Comparison of ENCODE assay signal across 21 cellular contexts in the genomic region with DNA sequence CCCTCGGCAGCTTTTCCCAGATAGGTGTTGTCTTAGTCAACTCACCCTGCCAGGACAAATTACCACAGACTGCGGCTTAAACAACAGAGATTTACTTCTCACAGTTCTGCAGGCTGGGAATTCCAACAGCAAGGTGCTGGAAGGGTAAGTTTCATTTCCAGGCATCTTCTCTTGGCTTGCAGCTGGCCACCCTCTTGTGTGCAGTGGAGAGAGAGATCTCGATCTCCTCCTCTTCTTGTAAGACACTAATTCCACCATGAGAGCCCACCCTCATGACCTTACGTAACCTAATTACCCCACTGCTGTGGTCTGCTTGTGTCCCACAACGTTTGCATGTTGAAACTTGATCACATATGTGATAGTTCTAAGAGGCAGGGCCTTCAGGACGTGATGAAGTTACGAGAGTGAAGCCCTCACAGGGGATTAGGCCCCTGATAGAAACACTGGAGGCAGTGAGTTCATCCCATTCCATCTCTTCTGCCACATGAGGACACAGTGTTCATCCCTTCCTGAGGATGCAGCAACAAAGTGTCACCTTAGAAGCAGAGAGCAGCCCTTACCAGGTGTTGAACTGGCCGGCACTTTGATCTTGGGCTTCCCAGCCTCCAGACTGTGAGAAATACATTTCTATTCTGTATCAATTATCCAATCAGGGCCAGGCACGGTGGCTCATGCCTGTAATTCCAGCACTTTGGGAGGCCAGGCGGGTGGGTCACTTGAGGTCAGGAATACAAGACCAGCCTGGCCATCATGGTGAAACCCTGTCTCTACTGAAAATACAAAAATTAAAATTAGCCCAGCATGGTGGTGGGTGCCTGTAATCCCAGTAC.
DNase-seq lines count a peak whose midpoint lies in the region; ATAC-seq, FAIRE-seq and TF ChIP-seq lines count a peak whose summit lies in the region.
"Had no signal": no experiment of that assay in that cellular context is flagged by ENCODE, and none has a peak within 500 bp of the region (broad histone marks: within the 10 kb centered on the region; RNA-seq: fewer than 3 reads in every experiment).

No MANE protein-coding gene starts in this region.

- H3K9me3 ChIP-seq in GM12878 (replicated peaks; ENCODE audit: control insufficient read depth, insufficient read depth, low read length) (peaks cover 2% of the 10 kb centered on the region; the same call in 2 of the 3 replicates), aorta (ENCODE audit: control insufficient read depth, low read length) (peaks cover 1% of the 10 kb centered on the region)
- H3K9me3 ChIP-seq: SJSA1 had no signal

- RAD21 ChIA-PET in GM12878 (lab: Charles Lee; ENCODE audit: unreplicated experiment): interaction anchor here (1.3 kb wide), 1 partner anchor 85 kb away, joined by 4 read pairs; no protein-coding TSS in a partner anchor

- H4K20me1 ChIP-seq in GM12878 (ENCODE audit: control insufficient read depth, insufficient read depth): no peaks in the 10 kb centered on the region

- peak; percentile 5 to 8 for DNase-seq in activated T-cell treated with anti-CD3 and anti-CD28 coated beads, Interleukin-2, amount 50 U/mL, for 48 hours
- DNase-seq in activated T-cell treated with anti-CD3 and anti-CD28 coated beads, Interleukin-2, amount 50 U/mL, for 4 hours: no peak
- no peak for DNase-seq in GM12891 (ENCODE audit: insufficient read length, low spot score)
- DNase-seq in GM12878 (ENCODE audit: low read depth, low spot score): no peak
- peak; percentile 7 for DNase-seq in ureter (ENCODE audit: low spot score)
- DNase-seq in aorta: no peak
- DNase-seq in NCI-H1092 (lab: John Stamatoyannopoulos, UW): no peak
- DNase-seq: Calu3, DMS79 treated with DMSO at 0.1 percent for 48 hours, HCEC 1CT, Kasumi-1, MV-4-11, NCI-H2029, NCI-H446, NCI-H526 treated with DMSO at 0.1 percent for 48 hours, Right ventricle myocardium superior, RPMI8226 had no signal

- no peaks in the 10 kb centered on the region for H3K27me3 ChIP-seq in GM12878 (replicated peaks in 1 of 2; ENCODE audit: control insufficient read depth in 2 of 2, insufficient read depth in 2 of 2, low read length in 1 of 2)
- H3K27me3 ChIP-seq in aorta (ENCODE audit: control insufficient read depth in 1 of 2, insufficient read depth in 2 of 2, low read length in 1 of 2): no peaks in the 10 kb centered on the region
- H3K27me3 ChIP-seq: SJSA1 had no signal

- no peak for TF ChIP-seq CTCF in GM12878 (IDR thresholded peaks at IDR 0.05 in 2 of 3, conservative IDR thresholded peaks at IDR 0.05 in 1 of 3; ENCODE audit: control insufficient read depth in 2 of 3, extremely low read depth in 1 of 3, insufficient read depth in 1 of 3, low read depth in 3 of 3, low read length in 3 of 3)

- TF ChIP-seq EP300 in GM12878 (IDR thresholded peaks at IDR 0.05; ENCODE audit: borderline replicate concordance in 1 of 2, control insufficient read depth in 1 of 2, low read depth in 2 of 2, low read length in 2 of 2): no peak

- TF ChIP-seq POLR2A in GM12891 (IDR thresholded peaks at IDR 0.05; ENCODE audit: low read depth, low read length): no peak
- no peak for TF ChIP-seq POLR2A in GM12878 (IDR thresholded peaks at IDR 0.05; ENCODE audit: low read depth, low read length)

- no peak overlapping the region for H3K4me2 ChIP-seq in GM12878 (ENCODE audit: control insufficient read depth, insufficient read depth)

- BruUV-seq in GM12878 (replicated peaks; lab: Mats Ljungman, UMichigan): no TSS peak

- H3K36me3 ChIP-seq in GM12878 (ENCODE audit: control insufficient read depth in 2 of 2, insufficient read depth in 2 of 2, low read length in 1 of 2): no peaks in the 10 kb centered on the region
- H3K36me3 ChIP-seq in aorta (ENCODE audit: control insufficient read depth in 1 of 2, insufficient read depth in 2 of 2, low read length in 1 of 2): no peaks in the 10 kb centered on the region
- H3K36me3 ChIP-seq: SJSA1 had no signal

- H3K36me3 Mint-ChIP-seq in activated T-cell treated with anti-CD3 and anti-CD28 coated beads, Interleukin-2, amount 50 U/mL, for 4 hours (ENCODE audit: insufficient read depth): peaks cover 1% of the 10 kb centered on the region

- peaks cover 12% of the 10 kb centered on the region for H3K9me3 Mint-ChIP-seq in activated T-cell treated with anti-CD3 and anti-CD28 coated beads, Interleukin-2, amount 50 U/mL, for 4 hours

- SMC1A ChIA-PET in GM12878 (lab: Charles Lee; ENCODE audit: uncharacterized antibody, unreplicated experiment): interaction anchor here (0.6 to 2.4 kb wide), 3 partner anchors 16 to 47 kb away, joined by 3 to 7 read pairs (median 3); no protein-coding TSS in a partner anchor

- H2AFZ ChIP-seq in GM12878 (ENCODE audit: control insufficient read depth, low read depth, low read length): no peak overlapping the region

- no peak overlapping the region for H3K4me3 ChIP-seq in GM12878
- no peak overlapping the region for H3K4me3 ChIP-seq in aorta (ENCODE audit: low read length in 2 of 2)
- H3K4me3 ChIP-seq: K562, SJSA1 had no signal

- ATAC-seq in activated T-cell treated with anti-CD3 and anti-CD28 coated beads, Interleukin-2, amount 50 U/mL, for 4 hours: no peak
- ATAC-seq in GM12878 (no peak), aorta (ENCODE audit: low FRiP score) (no peak)
- ATAC-seq: K562 had no signal

- no peaks in the 10 kb centered on the region for H3K4me1 Mint-ChIP-seq in activated T-cell treated with anti-CD3 and anti-CD28 coated beads, Interleukin-2, amount 50 U/mL, for 4 hours (ENCODE audit: low read depth)

- H3K79me2 ChIP-seq in GM12878 (ENCODE audit: control insufficient read depth, insufficient read depth, low read length): no peaks in the 10 kb centered on the region

- CTCF ChIA-PET in GM12878 (lab: Yijun Ruan, JAX): no interaction called here

- TF ChIP-seq RAD21 in GM12878 (IDR thresholded peaks at IDR 0.05; ENCODE audit: insufficient read depth, low read depth, low read length): no peak

- intact Hi-C loops in GM12878 (cut with micrococcal nuclease; ENCODE audit: unreplicated experiment): no loop called here
- intact Hi-C loops in aorta (cut with DNase I): no loop called here

- H3K9ac ChIP-seq in GM12878 (ENCODE audit: control insufficient read depth, insufficient read depth, low read length): no peak overlapping the region

- no peak overlapping the region for H3K4me3 Mint-ChIP-seq in activated T-cell treated with anti-CD3 and anti-CD28 coated beads, Interleukin-2, amount 50 U/mL, for 4 hours

- POLR2A ChIA-PET in GM12878 (lab: Charles Lee): no interaction called here

- WGBS in GM12878 (ENCODE audit: insufficient coverage, insufficient replicate concordance, low lambda C conversion rate, missing lambda C conversion rate): 51% methylated on average over 10 of the region's 10 CpGs
- WGBS in aorta, 2 donors: 87 to 90% methylated on average over 10 of the region's 10 CpGs

- no peaks in the 10 kb centered on the region for H3K27me3 Mint-ChIP-seq in activated T-cell treated with anti-CD3 and anti-CD28 coated beads, Interleukin-2, amount 50 U/mL, for 4 hours (ENCODE audit: low read depth)

- no peak overlapping the region for H3K27ac ChIP-seq in GM12878 (ENCODE audit: control insufficient read depth, insufficient read depth)
- no peak overlapping the region for H3K27ac ChIP-seq in aorta (ENCODE audit: low read depth in 1 of 2, low read length in 2 of 2)
- H3K27ac ChIP-seq: SJSA1 had no signal

- FAIRE-seq in GM12891 (lab: Jason Lieb, UNC): no peak
- no peak for FAIRE-seq in GM12878 (lab: Jason Lieb, UNC)
- FAIRE-seq: H1, HTR-8/SVneo, K562 had no signal

- no peaks in the 10 kb centered on the region for H3K4me1 ChIP-seq in GM12878 (ENCODE audit: control insufficient read depth, insufficient read depth, low read length)
- H3K4me1 ChIP-seq in aorta (ENCODE audit: control insufficient read depth in 1 of 2, insufficient read depth in 2 of 2, low read length in 2 of 2): no peaks in the 10 kb centered on the region
- H3K4me1 ChIP-seq: SJSA1 had no signal

- in situ Hi-C loops in GM12878 (cut with MboI): no loop called here

TF ChIP-seq in GM12891, 5 proteins besides CTCF, POLR2A, EP300 and RAD21:
- TF ChIP-seq PAX5 (IDR thresholded peaks at IDR 0.05; ENCODE audit: insufficient read depth, low read length, severe bottlenecking): no peak
- 0 out of 2 replicates have a peak, but pooled peaks have one; percentile 15 for TF ChIP-seq POU2F2 (IDR thresholded peaks at IDR 0.05; ENCODE audit: low read depth, low read length)

TF ChIP-seq in GM12878, 131 proteins besides CTCF, POLR2A, EP300 and RAD21:
- TF ChIP-seq ZNF24 (IDR thresholded peaks at IDR 0.05) (no peak), POLR2AphosphoS5 (IDR thresholded peaks at IDR 0.05; ENCODE audit: low read length) (no peak), TCF3 (IDR thresholded peaks at IDR 0.05; ENCODE audit: borderline replicate concordance, insufficient read depth, low read depth, low read length) (no peak), RUNX3 (IDR thresholded peaks at IDR 0.05; ENCODE audit: low read length) (peak; percentile 18; the same call in 1 of the 2 replicates), ZZZ3 (IDR thresholded peaks at IDR 0.05; ENCODE audit: control insufficient read depth, insufficient read length, low read depth) (no peak), SMAD1 (IDR thresholded peaks at IDR 0.05; ENCODE audit: low read depth, partially characterized antibody) (no peak)
- TF ChIP-seq, protein P1, sequence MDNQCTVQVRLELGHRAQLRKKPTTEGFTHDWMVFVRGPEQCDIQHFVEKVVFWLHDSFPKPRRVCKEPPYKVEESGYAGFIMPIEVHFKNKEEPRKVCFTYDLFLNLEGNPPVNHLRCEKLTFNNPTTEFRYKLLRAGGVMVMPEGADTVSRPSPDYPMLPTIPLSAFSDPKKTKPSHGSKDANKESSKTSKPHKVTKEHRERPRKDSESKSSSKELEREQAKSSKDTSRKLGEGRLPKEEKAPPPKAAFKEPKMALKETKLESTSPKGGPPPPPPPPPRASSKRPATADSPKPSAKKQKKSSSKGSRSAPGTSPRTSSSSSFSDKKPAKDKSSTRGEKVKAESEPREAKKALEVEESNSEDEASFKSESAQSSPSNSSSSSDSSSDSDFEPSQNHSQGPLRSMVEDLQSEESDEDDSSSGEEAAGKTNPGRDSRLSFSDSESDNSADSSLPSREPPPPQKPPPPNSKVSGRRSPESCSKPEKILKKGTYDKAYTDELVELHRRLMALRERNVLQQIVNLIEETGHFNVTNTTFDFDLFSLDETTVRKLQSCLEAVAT (IDR thresholded peaks at IDR 0.05): no peak
TF ChIP-seq in GM12878: peak in this region for 1.

Comparison
In these comparisons a context has a peak if more than half of its experiments do, and no peak if none do; other contexts are left out.
1. DNase-seq: peak in activated T-cell treated with anti-CD3 and anti-CD28 coated beads, Interleukin-2, amount 50 U/mL, for 48 hours (2 of 2) and ureter (single experiment); none in activated T-cell treated with anti-CD3 and anti-CD28 coated beads, Interleukin-2, amount 50 U/mL, for 4 hours (single experiment), GM12891 (single experiment), GM12878 (single experiment), aorta (0 of 2) and NCI-H1092 (single experiment).